Comparison of ENCODE assay signal across 12 cellular contexts in genomic region chr3:30615615-30616346, GRCh38. TPM values are rescaled to one million over a fixed set of nuclear protein-coding genes. Genes with fewer than 3 reads are reported as not detected.
DNase-seq lines count a peak whose midpoint lies in the region; ATAC-seq and TF ChIP-seq lines count a peak whose summit lies in the region.
"Had no signal": no experiment of that assay in that cellular context is flagged by ENCODE, and none has a peak within 500 bp of the region (broad histone marks: within the 10 kb centered on the region; RNA-seq: fewer than 3 reads in every experiment).

No MANE protein-coding gene starts in this region.

- peak overlapping the region; percentile 83 for H3K4me3 Mint-ChIP-seq in activated naive CD4-positive, alpha-beta T cell treated with anti-CD3 and anti-CD28 coated beads for 36 hours
- H3K4me3 Mint-ChIP-seq in activated T-helper 17 cell treated with anti-CD3 and anti-CD28 coated beads, Interleukin-2, amount 50 U/mL, for 72 hours: peak overlapping the region; percentile 85

- intact Hi-C loops in activated naive CD4-positive, alpha-beta T cell treated with anti-CD3 and anti-CD28 coated beads for 36 hours (cut with micrococcal nuclease): loop anchor here (1.0 kb wide), 1 partner anchor 25 kb away; no protein-coding TSS in a partner anchor

- ATAC-seq in activated T-helper 17 cell treated with anti-CD3 and anti-CD28 coated beads, Interleukin-2, amount 50 U/mL, for 72 hours (replicated peaks): no peak
- ATAC-seq in left lobe of liver: peak; percentile 77
- peak in 1 of 2 donors; percentile 34 for ATAC-seq in upper lobe of left lung (ENCODE audit: low FRiP score in 2 of 2)
- no peak for ATAC-seq in HG03354 (IDR thresholded peaks at IDR 0.05; ENCODE audit: poor library complexity, severe bottlenecking, unreplicated experiment)
- ATAC-seq: body of pancreas had no signal

- peaks cover 94% of the 10 kb centered on the region for H3K36me3 Mint-ChIP-seq in activated naive CD4-positive, alpha-beta T cell treated with anti-CD3 and anti-CD28 coated beads for 36 hours (ENCODE audit: low read depth)
- peaks cover 100% of the 10 kb centered on the region for H3K36me3 Mint-ChIP-seq in activated T-helper 17 cell treated with anti-CD3 and anti-CD28 coated beads, Interleukin-2, amount 50 U/mL, for 72 hours (ENCODE audit: low read depth)

- DNase-seq in activated naive CD4-positive, alpha-beta T cell treated with anti-CD3 and anti-CD28 coated beads for 36 hours: peak; percentile 16
- DNase-seq in activated naive CD4-positive, alpha-beta T cell treated with Interleukin-2 at 50 U/mL for 16 hours: no peak
- DNase-seq in left lobe of liver (ENCODE audit: low spot score) (no peak), upper lobe of left lung (no peak), C1 segment of cervical spinal cord (lab: John Stamatoyannopoulos, UW) (no peak), Ammon's horn (ENCODE audit: low spot score) (no peak)
- DNase-seq: activated CD4-positive, CD25-positive, alpha-beta regulatory T cell treated with anti-CD3 and anti-CD28 coated beads, Interleukin-2, amount 50 U/mL, for 72 hours; body of pancreas; pancreas had no signal

- peak overlapping the region; percentile 1 to 99 (median 24) for H3K27ac ChIP-seq in upper lobe of left lung
- H3K27ac ChIP-seq: KMS-11, pancreas had no signal

- peak overlapping the region; percentile 98 for H3K27ac Mint-ChIP-seq in activated naive CD4-positive, alpha-beta T cell treated with anti-CD3 and anti-CD28 coated beads for 36 hours
- peak overlapping the region; percentile 87 for H3K27ac Mint-ChIP-seq in activated T-helper 17 cell treated with anti-CD3 and anti-CD28 coated beads, Interleukin-2, amount 50 U/mL, for 72 hours

- CTCF ChIA-PET in activated naive CD4-positive, alpha-beta T cell treated with anti-CD3 and anti-CD28 coated beads for 36 hours (lab: Charles Lee): interaction anchor here (0.8 to 6.4 kb wide), 11 partner anchors 8 to 416 kb away, joined by 3 to 42 read pairs (median 3); partner anchors contain the start of gene TGFBR2

- H3K36me3 ChIP-seq in upper lobe of left lung: peaks cover 0 to 5% (median 1%) of the 10 kb centered on the region in 4 donors
- H3K36me3 ChIP-seq: pancreas had no signal

- 56% methylated on average over 3 of the region's 3 CpGs for WGBS in upper lobe of left lung, 2 donors

- H3K27me3 Mint-ChIP-seq in activated naive CD4-positive, alpha-beta T cell treated with anti-CD3 and anti-CD28 coated beads for 36 hours (ENCODE audit: low read depth): no peaks in the 10 kb centered on the region
- no peaks in the 10 kb centered on the region for H3K27me3 Mint-ChIP-seq in activated T-helper 17 cell treated with anti-CD3 and anti-CD28 coated beads, Interleukin-2, amount 50 U/mL, for 72 hours

- no peak overlapping the region for H3K4me3 ChIP-seq in upper lobe of left lung
- H3K4me3 ChIP-seq: body of pancreas, pancreas had no signal

- TF ChIP-seq EP300 in upper lobe of left lung (IDR thresholded peaks at IDR 0.05): no peak

- H3K27me3 ChIP-seq in upper lobe of left lung: no peaks in the 10 kb centered on the region
- H3K27me3 ChIP-seq: body of pancreas, pancreas had no signal

- H3K4me1 Mint-ChIP-seq in activated naive CD4-positive, alpha-beta T cell treated with anti-CD3 and anti-CD28 coated beads for 36 hours (ENCODE audit: low read depth): peaks cover 86% of the 10 kb centered on the region
- peaks cover 41% of the 10 kb centered on the region for H3K4me1 Mint-ChIP-seq in activated T-helper 17 cell treated with anti-CD3 and anti-CD28 coated beads, Interleukin-2, amount 50 U/mL, for 72 hours

- no peaks in the 10 kb centered on the region for H3K9me3 Mint-ChIP-seq in activated naive CD4-positive, alpha-beta T cell treated with anti-CD3 and anti-CD28 coated beads for 36 hours
- no peaks in the 10 kb centered on the region for H3K9me3 Mint-ChIP-seq in activated T-helper 17 cell treated with anti-CD3 and anti-CD28 coated beads, Interleukin-2, amount 50 U/mL, for 72 hours

- peaks cover 71 to 97% (median 90%) of the 10 kb centered on the region in 4 donors for H3K4me1 ChIP-seq in upper lobe of left lung

- no peak for TF ChIP-seq CTCF in upper lobe of left lung (IDR thresholded peaks at IDR 0.05)

- TF ChIP-seq POLR2A in upper lobe of left lung (IDR thresholded peaks at IDR 0.05): no peak

- H3K9me3 ChIP-seq in upper lobe of left lung: no peaks in the 10 kb centered on the region
- H3K9me3 ChIP-seq: body of pancreas, pancreas had no signal

RNA-seq across cellular contexts. Expression of gene TGFBR2, which starts 9.4 kb away (rescaled TPM):
- total RNA-seq in activated naive CD4-positive, alpha-beta T cell treated with anti-CD3 and anti-CD28 coated beads for 36 hours: 10 to 100 TPM; 57.8 to 58.1 TPM
- total RNA-seq in activated T-helper 17 cell treated with anti-CD3 and anti-CD28 coated beads, Interleukin-2, amount 50 U/mL, for 72 hours: 10 to 100 TPM; 51.2 to 63.2 TPM
- 26.9 TPM for total RNA-seq in left lobe of liver
- 100 to 1,000 TPM in 5 of 6 donors, 10 to 100 TPM in 1; 82.8 to 385 (median 285) TPM for total RNA-seq in upper lobe of left lung
